Comparison of ENCODE assay signal across 9 cellular contexts in the genomic region with DNA sequence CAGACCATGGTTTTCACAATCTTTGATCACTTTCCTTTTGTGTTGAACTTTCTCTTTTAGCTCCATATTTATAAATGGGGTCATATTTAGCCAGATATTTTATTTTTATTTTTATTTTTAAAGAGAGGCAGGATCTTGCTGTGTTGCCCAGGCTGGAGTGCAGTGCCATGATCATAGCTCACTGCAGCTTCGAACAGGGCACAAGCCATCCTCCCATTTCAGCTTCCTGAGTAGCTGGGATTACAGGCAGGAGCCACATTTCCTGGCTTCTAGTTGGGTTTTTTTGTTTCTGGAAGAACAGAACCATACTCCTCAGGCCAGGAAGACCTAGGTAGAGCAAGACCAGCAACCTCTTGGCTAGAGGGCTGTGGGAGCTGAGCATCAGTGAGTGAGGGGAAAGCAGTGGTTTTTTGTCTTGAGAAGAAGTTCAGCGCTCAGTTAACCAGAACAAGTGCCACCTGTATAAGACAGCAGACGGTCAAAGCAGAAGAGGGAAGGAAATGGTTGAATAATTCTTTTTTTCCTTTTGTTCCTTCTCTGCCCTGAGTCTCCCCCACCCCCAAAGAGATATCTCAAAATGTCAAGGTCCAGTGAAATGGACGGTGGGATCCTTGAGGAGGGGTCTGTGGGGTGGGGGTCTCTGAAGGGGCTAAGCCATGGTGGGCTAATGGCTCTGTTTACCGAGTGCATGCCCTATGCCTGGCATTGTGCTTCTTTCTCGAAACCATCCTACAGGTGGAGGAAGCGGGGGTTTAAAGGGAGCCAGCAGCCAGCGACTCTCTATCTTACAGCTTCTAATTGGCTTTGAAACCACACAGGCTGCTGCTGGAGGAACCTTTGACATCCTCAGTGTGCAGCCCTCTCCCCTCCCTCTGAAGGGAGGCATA.
A peak's percentile ranks its signal among the peaks of the same experiment; 100 is the strongest.
DNase-seq lines count a peak whose midpoint lies in the region; ATAC-seq and TF ChIP-seq lines count a peak whose summit lies in the region.
"Had no signal": no experiment of that assay in that cellular context is flagged by ENCODE, and none has a peak within 500 bp of the region (broad histone marks: within the 10 kb centered on the region; RNA-seq: fewer than 3 reads in every experiment).

No MANE protein-coding gene starts in this region.

- H3K27ac Mint-ChIP-seq in activated CD8-positive, alpha-beta T cell treated with anti-CD3 and anti-CD28 coated beads for 36 hours = peak overlapping the region; percentile 68

- H3K9me3 Mint-ChIP-seq in activated CD8-positive, alpha-beta T cell treated with anti-CD3 and anti-CD28 coated beads for 36 hours = no peaks in the 10 kb centered on the region

- H3K4me1 ChIP-seq in DOHH2 (ENCODE audit: control insufficient read depth, low read length) (peaks cover 20% of the 10 kb centered on the region), neutrophil (ENCODE audit: control insufficient read depth in 1 of 2, insufficient read depth in 1 of 2, low read depth in 1 of 2, low read length in 1 of 2) (peaks cover 87 to 97% of the 10 kb centered on the region in 2 experiments)

- no peaks in the 10 kb centered on the region for H3K9me2 ChIP-seq in DOHH2 (replicated peaks; ENCODE audit: control insufficient read depth, low read length)

- CTCF ChIA-PET in activated CD8-positive, alpha-beta T cell treated with anti-CD3 and anti-CD28 coated beads for 36 hours (lab: Charles Lee) = interaction anchor here (1.4 to 1.9 kb wide), 2 partner anchors 9 to 65 kb away, joined by 3 to 5 read pairs; no protein-coding TSS in a partner anchor

- no peaks in the 10 kb centered on the region for H3K79me2 ChIP-seq in DOHH2 (ENCODE audit: control insufficient read depth, low read length)

- DNase-seq in activated CD8-positive, alpha-beta T cell treated with anti-CD3 and anti-CD28 coated beads for 36 hours = peak; percentile 40
- DNase-seq in HT-29 (ENCODE audit: low spot score) = no peak
- DNase-seq in RKO (ENCODE audit: low spot score) = no peak
- DNase-seq in head of caudate nucleus = no peak
- DNase-seq: activated gamma-delta T cell had no signal

- no peak overlapping the region for H3K4me3 Mint-ChIP-seq in activated CD8-positive, alpha-beta T cell treated with anti-CD3 and anti-CD28 coated beads for 36 hours

- H3K27me3 ChIP-seq in DOHH2 (ENCODE audit: control insufficient read depth, low read length) (0 out of 2 replicates have a peak, but pooled peaks cover 4% of the 10 kb centered on the region), neutrophil (no peaks in the 10 kb centered on the region)

- POLR2A ChIA-PET in activated CD8-positive, alpha-beta T cell treated with anti-CD3 and anti-CD28 coated beads for 36 hours (lab: Charles Lee) = interaction anchor here (1.0 to 2.4 kb wide), 4 partner anchors 10 to 34 kb away, joined by 3 to 13 read pairs (median 4); no protein-coding TSS in a partner anchor

- H3K4me2 ChIP-seq in DOHH2 (ENCODE audit: low read length) = peak overlapping the region; percentile 61

- peaks cover 3% of the 10 kb centered on the region; the same call in 1 of the 2 replicates for H3F3A ChIP-seq in DOHH2 (ENCODE audit: control insufficient read depth, insufficient read depth)

- ATAC-seq in GM21529 (IDR thresholded peaks at IDR 0.05; ENCODE audit: unreplicated experiment) (peak; percentile 50), HG03139 (IDR thresholded peaks at IDR 0.05; ENCODE audit: unreplicated experiment) (no peak)
- peak; percentile 77 for ATAC-seq in activated CD8-positive, alpha-beta T cell treated with anti-CD3 and anti-CD28 coated beads for 36 hours

- no peak for TF ChIP-seq CTCF in DOHH2 (IDR thresholded peaks at IDR 0.05; ENCODE audit: low read depth, low read length, poor library complexity, severe bottlenecking)
- no peak for TF ChIP-seq CTCF in activated CD8-positive, alpha-beta T cell treated with anti-CD3 and anti-CD28 coated beads for 36 hours (IDR thresholded peaks at IDR 0.05)
- TF ChIP-seq CTCF in neutrophil (IDR thresholded peaks at IDR 0.05) = no peak

- no peaks in the 10 kb centered on the region for H3K27me3 Mint-ChIP-seq in activated CD8-positive, alpha-beta T cell treated with anti-CD3 and anti-CD28 coated beads for 36 hours

- H3K36me3 Mint-ChIP-seq in activated CD8-positive, alpha-beta T cell treated with anti-CD3 and anti-CD28 coated beads for 36 hours (ENCODE audit: low read depth) = peaks cover 4% of the 10 kb centered on the region

- H3K36me3 ChIP-seq in DOHH2 (ENCODE audit: control insufficient read depth, low read length) = no peaks in the 10 kb centered on the region; the same call in 1 of the 2 replicates
- no peaks in the 10 kb centered on the region for H3K36me3 ChIP-seq in neutrophil

- H3K4me3 ChIP-seq in DOHH2 (ENCODE audit: low read length) (peak overlapping the region; percentile 28; the same call in 1 of the 2 replicates), neutrophil (ENCODE audit: low read depth in 1 of 2, low read length in 1 of 2) (peak overlapping the region; percentile 51 to 53)

- intact Hi-C loops in activated CD8-positive, alpha-beta T cell treated with anti-CD3 and anti-CD28 coated beads for 36 hours (cut with micrococcal nuclease) = no loop called here
- intact Hi-C loops in head of caudate nucleus (cut with DNase I) = loop anchor here (5.0 kb wide), 1 partner anchor 39 kb away; no protein-coding TSS in a partner anchor

- H3K9me3 ChIP-seq in DOHH2 (ENCODE audit: control insufficient read depth, insufficient read depth, low read length) (no peaks in the 10 kb centered on the region), neutrophil (no peaks in the 10 kb centered on the region)

- H3K27ac ChIP-seq in DOHH2 (ENCODE audit: low read depth, low read length) (no peak overlapping the region), neutrophil (peak overlapping the region; percentile 95)

- peaks cover 52% of the 10 kb centered on the region for H3K4me1 Mint-ChIP-seq in activated CD8-positive, alpha-beta T cell treated with anti-CD3 and anti-CD28 coated beads for 36 hours (ENCODE audit: low read depth)

- no peaks in the 10 kb centered on the region for H4K20me1 ChIP-seq in DOHH2 (ENCODE audit: control insufficient read depth, insufficient read depth, low read depth, low read length)
